ENCODE assay signal across 10 cellular contexts in genomic region chr6:125346926-125347563, GRCh38. TPM values are rescaled to one million over a fixed set of nuclear protein-coding genes. Genes with fewer than 3 reads are reported as not detected.
DNase-seq lines count a peak whose midpoint lies in the region; ATAC-seq lines count a peak whose summit lies in the region.
"Had no signal": no experiment of that assay in that cellular context is flagged by ENCODE, and none has a peak within 500 bp of the region (broad histone marks: within the 10 kb centered on the region; RNA-seq: fewer than 3 reads in every experiment).

No MANE protein-coding gene starts in this region.

- no peak overlapping the region for H3K4me2 ChIP-seq in mesendoderm (ENCODE audit: low read length)

- WGBS in mesendoderm (ENCODE audit: extremely low coverage, insufficient coverage, low lambda C conversion rate), result 100% methylated on average over 3 of the region's 11 CpGs

- H2BK120ac ChIP-seq in mesendoderm (ENCODE audit: low read depth, low read length), result no peak overlapping the region

- H3K18ac ChIP-seq in mesendoderm (ENCODE audit: low read length), result no peak overlapping the region

- DNase-seq in naive B cell (peak; percentile 50), superior temporal gyrus (ENCODE audit: extremely low spot score) (no peak), A172 (ENCODE audit: low spot score) (no peak), mesendoderm (no peak)
- DNase-seq in CD4-positive, alpha-beta memory T cell, result no peak
- DNase-seq: activated T-cell treated with anti-CD3 and anti-CD28 coated beads, Interleukin-2, amount 50 U/mL, for 4 hours; uterus had no signal

- no peak overlapping the region for H3K56ac ChIP-seq in mesendoderm (ENCODE audit: low read length)

- H3K23ac ChIP-seq in mesendoderm (ENCODE audit: low read length), result no peak overlapping the region

- ATAC-seq in GM18873 (IDR thresholded peaks at IDR 0.05; ENCODE audit: low FRiP score, unreplicated experiment), result peak; percentile 84
- peak; percentile 79 for ATAC-seq in HG02571 (IDR thresholded peaks at IDR 0.05; ENCODE audit: unreplicated experiment)
- peak; percentile 76 for ATAC-seq in HG03521 (IDR thresholded peaks at IDR 0.05; ENCODE audit: unreplicated experiment)
- peak; percentile 83 for ATAC-seq in naive B cell (ENCODE audit: low read depth in 2 of 2)
- ATAC-seq: activated T-cell treated with anti-CD3 and anti-CD28 coated beads, Interleukin-2, amount 50 U/mL, for 4 hours had no signal

- H3K4me1 Mint-ChIP-seq in naive B cell, result peaks cover 0 to 4% (median 0%) of the 10 kb centered on the region in 3 donors
- H3K4me1 Mint-ChIP-seq in CD4-positive, alpha-beta memory T cell, result peaks cover 0 to 2% (median 0%) of the 10 kb centered on the region in 4 donors

- H3K79me1 ChIP-seq in mesendoderm (ENCODE audit: low read length), result no peaks in the 10 kb centered on the region

- no peaks in the 10 kb centered on the region for H3K9me3 ChIP-seq in CD4-positive, alpha-beta memory T cell (ENCODE audit: control insufficient read depth in 1 of 2, low read length in 2 of 2)
- H3K9me3 ChIP-seq: uterus had no signal

- H3K27me3 ChIP-seq in mesendoderm (ENCODE audit: insufficient read depth, low read length, poor library complexity), result no peaks in the 10 kb centered on the region
- no peaks in the 10 kb centered on the region for H3K27me3 ChIP-seq in CD4-positive, alpha-beta memory T cell (ENCODE audit: insufficient read depth, low read length)
- H3K27me3 ChIP-seq: uterus had no signal

- no peak overlapping the region for H2BK5ac ChIP-seq in mesendoderm (ENCODE audit: low read length)

- H3K4ac ChIP-seq in mesendoderm (ENCODE audit: low read depth, low read length), result no peak overlapping the region

- no peaks in the 10 kb centered on the region for H3K9me3 Mint-ChIP-seq in naive B cell
- peaks cover 0 to 2% (median 0%) of the 10 kb centered on the region in 8 donors for H3K9me3 Mint-ChIP-seq in CD4-positive, alpha-beta memory T cell
- H3K9me3 Mint-ChIP-seq: activated T-cell treated with anti-CD3 and anti-CD28 coated beads, Interleukin-2, amount 50 U/mL, for 4 hours had no signal

- H4K8ac ChIP-seq in mesendoderm (ENCODE audit: low read depth, low read length), result no peak overlapping the region

- no peak overlapping the region for H3K9ac ChIP-seq in mesendoderm (ENCODE audit: low read length)

- no peaks in the 10 kb centered on the region for H3K79me2 ChIP-seq in mesendoderm (ENCODE audit: control insufficient read depth, insufficient read depth, low read length)

- intact Hi-C loops in CD4-positive, alpha-beta memory T cell (cut with micrococcal nuclease), result no loop called here

- H2BK15ac ChIP-seq in mesendoderm (replicated peaks; ENCODE audit: low read depth), result no peak overlapping the region

- H3K27me3 Mint-ChIP-seq in naive B cell, result no peaks in the 10 kb centered on the region
- peaks cover 0 to 2% of the 10 kb centered on the region in 2 donors for H3K27me3 Mint-ChIP-seq in CD4-positive, alpha-beta memory T cell

- H3K4me3 ChIP-seq in mesendoderm (ENCODE audit: low read length), result no peak overlapping the region
- no peak overlapping the region for H3K4me3 ChIP-seq in CD4-positive, alpha-beta memory T cell (ENCODE audit: low read length in 2 of 2)
- H3K4me3 ChIP-seq: uterus had no signal

- POLR2A ChIA-PET in CD4-positive, alpha-beta memory T cell (lab: Charles Lee; ENCODE audit: partially characterized antibody), result no interaction called here

- H3K27ac ChIP-seq in mesendoderm (ENCODE audit: low read depth, low read length), result no peak overlapping the region
- no peak overlapping the region for H3K27ac ChIP-seq in CD4-positive, alpha-beta memory T cell (ENCODE audit: low read depth, low read length)

- H3K27ac Mint-ChIP-seq in naive B cell, result peak overlapping the region in 2 of 6 donors; percentile 86 to 96
- H3K27ac Mint-ChIP-seq in CD4-positive, alpha-beta memory T cell, result no peak overlapping the region

- CTCF ChIA-PET in CD4-positive, alpha-beta memory T cell (lab: Charles Lee; ENCODE audit: partially characterized antibody), result no interaction called here

- H3K36me3 ChIP-seq in mesendoderm (ENCODE audit: control insufficient read depth, insufficient read depth, low read length), result no peaks in the 10 kb centered on the region
- no peaks in the 10 kb centered on the region for H3K36me3 ChIP-seq in CD4-positive, alpha-beta memory T cell (ENCODE audit: insufficient read depth, low read length)
- H3K36me3 ChIP-seq: uterus had no signal

- no peak overlapping the region for H4K5ac ChIP-seq in mesendoderm (ENCODE audit: low read length)

- peaks cover 4% of the 10 kb centered on the region for H3K4me1 ChIP-seq in mesendoderm (ENCODE audit: control insufficient read depth, low read depth, low read length)
- H3K4me1 ChIP-seq in CD4-positive, alpha-beta memory T cell (ENCODE audit: insufficient read depth, low read length), result peaks cover 6% of the 10 kb centered on the region
- H3K4me1 ChIP-seq: uterus had no signal

- no peak overlapping the region for H2AK5ac ChIP-seq in mesendoderm (ENCODE audit: low read length)

- no peaks in the 10 kb centered on the region for H3K36me3 Mint-ChIP-seq in naive B cell
- H3K36me3 Mint-ChIP-seq in CD4-positive, alpha-beta memory T cell, result no peaks in the 10 kb centered on the region

- H3K4me3 Mint-ChIP-seq in naive B cell, result peak overlapping the region in 1 of 8 donors; percentile 37
- H3K4me3 Mint-ChIP-seq in CD4-positive, alpha-beta memory T cell, result no peak overlapping the region
- H3K4me3 Mint-ChIP-seq: activated T-cell treated with anti-CD3 and anti-CD28 coated beads, Interleukin-2, amount 50 U/mL, for 4 hours had no signal

RNA-seq across cellular contexts. Expression of gene HDDC2, which starts 45.3 kb away (rescaled TPM):
- 100 to 1,000 TPM in 3 of 6 donors, 10 to 100 TPM in 3; 79.1 to 137 (median 102) TPM for polyA plus RNA-seq in naive B cell (ENCODE audit: low read depth in 6 of 6)
- 95.8 and 113 TPM in 2 replicates for total RNA-seq in A172 (2014; rRNA removed; shearing (Covaris generic))
- polyA plus RNA-seq in mesendoderm (2013, experiment 1 of 2), result 86.9 TPM
- polyA plus RNA-seq in mesendoderm (2013, experiment 2 of 2), result 88.9 TPM
- total RNA-seq in CD4-positive, alpha-beta memory T cell, result 10 to 100 TPM; 49.5 to 53.5 TPM
- polyA plus RNA-seq in CD4-positive, alpha-beta memory T cell, result 100 to 1,000 TPM in 1 of 2 donors, 10 to 100 TPM in 1; 97.1 to 128 TPM
